Comparison of ENCODE assay signal across 1 cellular context in genomic region chr13:75694742-75695141, GRCh38.
TF ChIP-seq lines count a peak whose summit lies in the region.

No MANE protein-coding gene starts in this region.

TF ChIP-seq in IMR-90, 13 proteins besides CTCF, POLR2A, EP300 and RAD21:
- TF ChIP-seq MXI1 (IDR thresholded peaks at IDR 0.05; ENCODE audit: borderline replicate concordance, low read depth, low read length) (no peak), NFE2L2 (IDR thresholded peaks at IDR 0.05; ENCODE audit: low read depth, low read length) (no peak), RCOR1 (IDR thresholded peaks at IDR 0.05; ENCODE audit: insufficient replicate concordance, low read length) (no peak), MAZ (IDR thresholded peaks at IDR 0.05; ENCODE audit: borderline replicate concordance, low read depth, low read length) (no peak), CEBPB (IDR thresholded peaks at IDR 0.05; ENCODE audit: low read depth, low read length) (no peak), RFX5 (IDR thresholded peaks at IDR 0.05; ENCODE audit: low read depth, low read length) (no peak), ELK1 (IDR thresholded peaks at IDR 0.05; ENCODE audit: borderline replicate concordance, low read depth, low read length) (no peak), BHLHE40 (IDR thresholded peaks at IDR 0.05; ENCODE audit: low read depth, low read length) (no peak), CHD1 (IDR thresholded peaks at IDR 0.05; ENCODE audit: low read depth, low read length) (no peak), FOS (IDR thresholded peaks at IDR 0.05; ENCODE audit: low read depth, low read length) (no peak), MAFK (IDR thresholded peaks at IDR 0.05; ENCODE audit: low read depth, low read length) (no peak), USF2 (IDR thresholded peaks at IDR 0.05; ENCODE audit: low read depth, low read length) (no peak), SMC3 (IDR thresholded peaks at IDR 0.05; ENCODE audit: low read depth, low read length) (no peak)
